28 cellular contexts compared by ENCODE assay signal in the genomic region with DNA sequence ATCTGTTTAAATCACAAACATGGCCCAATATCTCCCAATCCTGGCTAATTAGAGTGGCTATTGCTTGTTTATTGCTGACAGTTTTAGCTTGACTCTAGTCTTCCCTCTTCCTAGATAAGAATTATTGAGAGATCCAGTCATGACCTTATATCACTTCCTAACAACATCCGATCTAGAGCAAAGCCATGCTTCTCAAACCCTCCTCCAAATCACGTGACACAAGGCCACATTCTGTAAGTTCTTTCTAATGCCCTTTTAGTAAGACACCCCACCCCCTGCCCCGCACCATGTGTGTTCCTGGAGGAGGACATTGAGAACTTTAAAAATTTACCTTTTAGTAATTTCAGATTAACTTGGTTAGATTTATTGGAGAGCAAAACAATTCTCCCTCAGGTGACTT. TPM values are rescaled to one million over a fixed set of nuclear protein-coding genes. Genes with fewer than 3 reads are reported as not detected.
"Had no signal": no experiment of that assay in that cellular context is flagged by ENCODE, and none has a peak within 500 bp of the region (broad histone marks: within the 10 kb centered on the region; RNA-seq: fewer than 3 reads in every experiment).

No MANE protein-coding gene starts in this region.

- H3K4me1 ChIP-seq: esophagus squamous epithelium, left ventricle myocardium inferior, pancreas, prostate gland, sigmoid colon, upper lobe of left lung, vagina had no signal

- FAIRE-seq: pancreas had no signal

- H3K27me3 ChIP-seq: esophagus squamous epithelium, neutrophil, pancreas, sigmoid colon, stomach, thyroid gland, upper lobe of left lung, vagina had no signal

- DNase-seq: activated CD4-positive, alpha-beta memory T cell treated with anti-CD3 and anti-CD28 coated beads, Interleukin-2, amount 10 ng/mL, durations not matched to agents 7 days and 5 days; activated CD4-positive, alpha-beta T cell treated with anti-CD3 and anti-CD28 coated beads for 1 hour; activated CD4-positive, alpha-beta T cell treated with anti-CD3 and anti-CD28 coated beads, Interleukin-2, amount 10 ng/mL, durations not matched to agents 7 days and 5 days; activated gamma-delta T cell treated with Interleukin-2 at 50 U/mL for 16 hours; activated naive CD4-positive, alpha-beta T cell treated with anti-CD3 and anti-CD28 coated beads, Interleukin-2, amount 50 U/mL, for 16 hours; activated T-cell treated with anti-CD3 and anti-CD28 coated beads, Interleukin-2, amount 50 U/mL, for 4 hours; caudate nucleus; endodermal cell; esophagus squamous epithelium; glutamatergic neuron; islet precursor cell; left ventricle myocardium inferior; pancreas; retina; sigmoid colon; stimulated activated CD4-positive, alpha-beta T cell treated with anti-CD3 and anti-CD28 coated beads, Interleukin-15, amount 100 ng/mL, for 24 hours; stimulated activated CD4-positive, alpha-beta T cell treated with anti-CD3 and anti-CD28 coated beads, Interleukin-2, amount 100 ng/mL, for 24 hours; stimulated activated naive B cell treated with anti-CD40 and anti-IgM and Interleukin-4, amounts not matched to agents 10 μg/mL and 1 μg/mL and 100 μg/mL, for 72 hours; stomach; thyroid gland; upper lobe of left lung had no signal

- ATAC-seq: activated T-cell treated with anti-CD3 and anti-CD28 coated beads, Interleukin-2, amount 50 U/mL, for 4 hours; pancreas; stimulated activated naive B cell treated with anti-CD40 and anti-IgM and Interleukin-4, amounts not matched to agents 10 μg/mL and 1 μg/mL and 100 μg/mL, for 72 hours; WTC11 had no signal

- H3K4me3 ChIP-seq: esophagus squamous epithelium, left ventricle myocardium inferior, lung, pancreas, prostate gland, sigmoid colon, stomach, thyroid gland, upper lobe of left lung, vagina had no signal

- H3K9me3 ChIP-seq: esophagus squamous epithelium, left ventricle myocardium inferior, neutrophil, pancreas, prostate gland, sigmoid colon, stomach, thyroid gland, upper lobe of left lung, vagina had no signal

- H3K36me3 ChIP-seq: esophagus squamous epithelium, left ventricle myocardium inferior, neutrophil, pancreas, prostate gland, sigmoid colon, stomach, thyroid gland, upper lobe of left lung, vagina had no signal

- H3K27ac ChIP-seq: esophagus squamous epithelium, left ventricle myocardium inferior, neutrophil, pancreas, prostate gland, sigmoid colon, stomach, thyroid gland, upper lobe of left lung, vagina had no signal

RNA-seq across cellular contexts. Expression of a gene that starts 40.6 kb away (rescaled TPM):
- total RNA-seq: activated T-cell treated with anti-CD3 and anti-CD28 coated beads, Interleukin-2, amount 50 U/mL, for 4 hours; chondrocyte; left ventricle myocardium inferior; T-helper 1 cell treated with Interleukin-12 subunit alpha and Interleukin-12 subunit beta and Interleukin-4 antibody, amounts not matched to agents 30 ng/mL and 1 ng/mL, for 36 hours had no signal
